Comparison of ENCODE assay signal across 4 cellular contexts in genomic region chr10:47871485-47872180, GRCh38. TPM values are rescaled to one million over a fixed set of nuclear protein-coding genes. Genes with fewer than 3 reads are reported as not detected.
"Had no signal": no experiment of that assay in that cellular context is flagged by ENCODE, and none has a peak within 500 bp of the region (broad histone marks: within the 10 kb centered on the region; RNA-seq: fewer than 3 reads in every experiment).

No MANE protein-coding gene starts in this region.

RNA-seq across cellular contexts. Expression of gene NPY4R2, which starts 46.8 kb away (rescaled TPM):
- total RNA-seq: GM23248, HepG2, HT1080 had no signal
- polyA plus RNA-seq: GM23248, HepG2, IgD-negative memory B cell had no signal
